35 cellular contexts compared by ENCODE assay signal in the genomic region with DNA sequence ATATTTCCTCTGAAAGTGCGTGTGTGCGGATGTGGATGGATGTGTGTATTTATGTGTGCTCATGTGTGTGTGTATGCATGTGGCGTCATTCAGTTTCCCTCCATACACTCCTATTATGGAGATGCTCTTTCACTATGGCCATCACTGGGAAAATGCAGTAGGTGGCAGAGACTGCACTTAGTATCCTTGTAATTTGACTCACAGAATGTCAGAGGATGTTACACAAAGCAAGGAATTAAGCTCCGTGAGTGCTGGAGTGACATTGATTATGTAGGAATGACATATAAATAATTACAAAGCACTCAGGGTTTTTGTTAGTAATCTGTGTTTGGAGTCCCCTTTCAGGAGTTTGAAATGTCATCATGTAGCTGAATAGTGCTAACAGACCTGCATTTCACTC. TPM values are rescaled to one million over a fixed set of nuclear protein-coding genes. Genes with fewer than 3 reads are reported as not detected.
"Had no signal": no experiment of that assay in that cellular context is flagged by ENCODE, and none has a peak within 500 bp of the region (broad histone marks: within the 10 kb centered on the region; RNA-seq: fewer than 3 reads in every experiment).

No MANE protein-coding gene starts in this region.

- H3K4me1 ChIP-seq: ascending aorta had no signal

- H3K27me3 ChIP-seq: ascending aorta, cardiac muscle cell had no signal

- H3K4me3 ChIP-seq: ascending aorta, cardiac muscle cell had no signal

- H3K27me3 Mint-ChIP-seq: activated B cell treated with CpG ODN at 0.5 μM for 24 hours; activated CD4-positive, alpha-beta memory T cell treated with anti-CD3 and anti-CD28 coated beads, Interleukin-2, amount 10 ng/mL, durations not matched to agents 7 days and 5 days; activated CD4-positive, alpha-beta T cell treated with anti-CD3 and anti-CD28 coated beads, Interleukin-2, amount 10 ng/mL, durations not matched to agents 7 days and 5 days; activated CD8-positive, alpha-beta memory T cell treated with anti-CD3 and anti-CD28 coated beads, Interleukin-2, amount 10 ng/mL, durations not matched to agents 7 days and 5 days; activated naive CD4-positive, alpha-beta T cell treated with anti-CD3 and anti-CD28 coated beads, Interleukin-2, amount 10 ng/mL, durations not matched to agents 7 days and 5 days; activated naive CD8-positive, alpha-beta T cell treated with anti-CD3 and anti-CD28 coated beads, Interleukin-2, amount 10 ng/mL, durations not matched to agents 7 days and 5 days; central memory CD8-positive, alpha-beta T cell had no signal

- DNase-seq: activated B cell treated with CpG ODN at 0.5 μM for 24 hours; activated CD4-positive, alpha-beta memory T cell treated with anti-CD3 and anti-CD28 coated beads, Interleukin-2, amount 10 ng/mL, durations not matched to agents 7 days and 5 days; activated CD4-positive, alpha-beta T cell treated with anti-CD3 and anti-CD28 coated beads for 4 hours; activated CD4-positive, alpha-beta T cell treated with anti-CD3 and anti-CD28 coated beads, Interleukin-2, amount 10 ng/mL, durations not matched to agents 7 days and 5 days; activated CD4-positive, alpha-beta T cell treated with anti-CD3 and anti-CD28 coated beads, Interleukin-2, amount 50 U/mL, for 48 hours; activated CD4-positive, CD25-positive, alpha-beta regulatory T cell treated with anti-CD3 and anti-CD28 coated beads, Interleukin-2, amount 50 U/mL, for 72 hours; activated CD8-positive, alpha-beta memory T cell treated with anti-CD3 and anti-CD28 coated beads for 24 hours; activated CD8-positive, alpha-beta memory T cell treated with anti-CD3 and anti-CD28 coated beads, Interleukin-2, amount 10 ng/mL, durations not matched to agents 7 days and 5 days; activated CD8-positive, alpha-beta memory T cell treated with anti-CD3 and anti-CD28 coated beads, Interleukin-2, amount 50 U/mL, for 48 hours; activated CD8-positive, alpha-beta T cell treated with anti-CD3 and anti-CD28 coated beads, Interleukin-2, amount 10 ng/mL, durations not matched to agents 7 days and 5 days; activated effector memory CD4-positive, alpha-beta T cell treated with Interleukin-2 at 50 U/mL for 16 hours; activated gamma-delta T cell; activated naive CD4-positive, alpha-beta T cell treated with anti-CD3 and anti-CD28 coated beads, Interleukin-2, amount 10 ng/mL, durations not matched to agents 7 days and 5 days; activated naive CD4-positive, alpha-beta T cell treated with Interleukin-2 at 50 U/mL for 16 hours; activated naive CD8-positive, alpha-beta T cell treated with anti-CD3 and anti-CD28 coated beads, Interleukin-2, amount 10 ng/mL, durations not matched to agents 7 days and 5 days; activated naive CD8-positive, alpha-beta T cell treated with anti-CD3 and anti-CD28 coated beads, Interleukin-2, amount 50 U/mL, for 24 hours; activated T-cell treated with anti-CD3 and anti-CD28 coated beads, Interleukin-2, amount 50 U/mL, for 24 hours; activated T-cell treated with anti-CD3 and anti-CD28 coated beads, Interleukin-2, amount 50 U/mL, for 48 hours; amygdala; cerebellar nuclear complex; T-helper 1 cell; T-helper 2 cell; T-helper 9 cell had no signal

- H3K4me3 Mint-ChIP-seq: activated B cell treated with CpG ODN at 0.5 μM for 24 hours; activated CD4-positive, alpha-beta memory T cell treated with anti-CD3 and anti-CD28 coated beads, Interleukin-2, amount 10 ng/mL, durations not matched to agents 7 days and 5 days; activated CD4-positive, alpha-beta T cell treated with anti-CD3 and anti-CD28 coated beads, Interleukin-2, amount 10 ng/mL, durations not matched to agents 7 days and 5 days; activated CD8-positive, alpha-beta memory T cell treated with anti-CD3 and anti-CD28 coated beads, Interleukin-2, amount 10 ng/mL, durations not matched to agents 7 days and 5 days; activated CD8-positive, alpha-beta T cell treated with anti-CD3 and anti-CD28 coated beads, Interleukin-2, amount 10 ng/mL, durations not matched to agents 7 days and 5 days; activated naive CD4-positive, alpha-beta T cell treated with anti-CD3 and anti-CD28 coated beads, Interleukin-2, amount 10 ng/mL, durations not matched to agents 7 days and 5 days; activated naive CD4-positive, alpha-beta T cell treated with anti-CD3 and anti-CD28 coated beads, Interleukin-2, amount 50 U/mL, for 24 hours; activated naive CD8-positive, alpha-beta T cell; activated naive CD8-positive, alpha-beta T cell treated with anti-CD3 and anti-CD28 coated beads, Interleukin-2, amount 10 ng/mL, durations not matched to agents 7 days and 5 days; activated naive CD8-positive, alpha-beta T cell treated with anti-CD3 and anti-CD28 coated beads, Interleukin-2, amount 50 U/mL, for 24 hours; activated T-cell treated with anti-CD3 and anti-CD28 coated beads, Interleukin-2, amount 50 U/mL, for 24 hours; brain; central memory CD8-positive, alpha-beta T cell; T-helper 1 cell treated with Interleukin-12 subunit alpha and Interleukin-12 subunit beta and Interleukin-4 antibody, amounts not matched to agents 30 μg/mL and 1 μg/mL, for 36 hours; T-helper 2 cell treated with Interferon-gamma antibody and Interleukin-4, amounts not matched to agents 5 μg/mL and 100 μg/mL, for 36 hours had no signal

- ATAC-seq: activated CD8-positive, alpha-beta memory T cell treated with anti-CD3 and anti-CD28 coated beads, Interleukin-2, amount 10 ng/mL, durations not matched to agents 7 days and 5 days; activated CD8-positive, alpha-beta T cell treated with anti-CD3 and anti-CD28 coated beads, Interleukin-2, amount 10 ng/mL, durations not matched to agents 7 days and 5 days; activated naive CD8-positive, alpha-beta T cell treated with anti-CD3 and anti-CD28 coated beads, Interleukin-2, amount 50 U/mL, for 24 hours had no signal

- H3K27ac Mint-ChIP-seq: activated B cell treated with CpG ODN at 0.5 μM for 24 hours; activated CD4-positive, alpha-beta memory T cell treated with anti-CD3 and anti-CD28 coated beads, Interleukin-2, amount 10 ng/mL, durations not matched to agents 7 days and 5 days; activated CD4-positive, alpha-beta T cell treated with anti-CD3 and anti-CD28 coated beads, Interleukin-2, amount 10 ng/mL, durations not matched to agents 7 days and 5 days; activated CD8-positive, alpha-beta memory T cell treated with anti-CD3 and anti-CD28 coated beads, Interleukin-2, amount 10 ng/mL, durations not matched to agents 7 days and 5 days; activated CD8-positive, alpha-beta T cell treated with anti-CD3 and anti-CD28 coated beads, Interleukin-2, amount 10 ng/mL, durations not matched to agents 7 days and 5 days; activated naive CD4-positive, alpha-beta T cell treated with anti-CD3 and anti-CD28 coated beads, Interleukin-2, amount 10 ng/mL, durations not matched to agents 7 days and 5 days; activated naive CD4-positive, alpha-beta T cell treated with anti-CD3 and anti-CD28 coated beads, Interleukin-2, amount 50 U/mL, for 24 hours; activated naive CD8-positive, alpha-beta T cell; activated naive CD8-positive, alpha-beta T cell treated with anti-CD3 and anti-CD28 coated beads, Interleukin-2, amount 10 ng/mL, durations not matched to agents 7 days and 5 days; activated naive CD8-positive, alpha-beta T cell treated with anti-CD3 and anti-CD28 coated beads, Interleukin-2, amount 50 U/mL, for 24 hours; activated T-cell treated with anti-CD3 and anti-CD28 coated beads, Interleukin-2, amount 50 U/mL, for 24 hours; activated T-helper 2 cell treated with anti-CD3 and anti-CD28 coated beads, Interferon-gamma antibody, Interleukin-2, Interleukin-4, amounts not matched to agents 10 μg/mL and 5 μg/mL and 100 μg/mL, durations not matched to agents 14 hours and 24 hours and 36 hours; T-helper 1 cell treated with Interleukin-12 subunit alpha and Interleukin-12 subunit beta and Interleukin-4 antibody, amounts not matched to agents 30 μg/mL and 1 μg/mL, for 36 hours; T-helper 2 cell treated with Interferon-gamma antibody and Interleukin-4, amounts not matched to agents 5 μg/mL and 100 μg/mL, for 36 hours had no signal

- H3K4me1 Mint-ChIP-seq: activated B cell treated with CpG ODN at 0.5 μM for 24 hours; activated CD4-positive, alpha-beta memory T cell treated with anti-CD3 and anti-CD28 coated beads, Interleukin-2, amount 10 ng/mL, durations not matched to agents 7 days and 5 days; activated CD4-positive, alpha-beta T cell treated with anti-CD3 and anti-CD28 coated beads, Interleukin-2, amount 10 ng/mL, durations not matched to agents 7 days and 5 days; activated CD8-positive, alpha-beta memory T cell treated with anti-CD3 and anti-CD28 coated beads, Interleukin-2, amount 10 ng/mL, durations not matched to agents 7 days and 5 days; activated naive CD4-positive, alpha-beta T cell treated with anti-CD3 and anti-CD28 coated beads, Interleukin-2, amount 10 ng/mL, durations not matched to agents 7 days and 5 days; activated naive CD4-positive, alpha-beta T cell treated with anti-CD3 and anti-CD28 coated beads, Interleukin-2, amount 50 U/mL, for 24 hours; activated naive CD8-positive, alpha-beta T cell treated with anti-CD3 and anti-CD28 coated beads, Interleukin-2, amount 10 ng/mL, durations not matched to agents 7 days and 5 days; activated naive CD8-positive, alpha-beta T cell treated with anti-CD3 and anti-CD28 coated beads, Interleukin-2, amount 50 U/mL, for 24 hours; central memory CD8-positive, alpha-beta T cell had no signal

- H3K27ac ChIP-seq: ascending aorta, cardiac muscle cell, VCaP had no signal

- H3K36me3 ChIP-seq: ascending aorta, cardiac muscle cell had no signal

- H3K36me3 Mint-ChIP-seq: activated CD8-positive, alpha-beta memory T cell treated with anti-CD3 and anti-CD28 coated beads, Interleukin-2, amount 10 ng/mL, durations not matched to agents 7 days and 5 days; activated naive CD4-positive, alpha-beta T cell treated with anti-CD3 and anti-CD28 coated beads, Interleukin-2, amount 10 ng/mL, durations not matched to agents 7 days and 5 days; activated naive CD4-positive, alpha-beta T cell treated with anti-CD3 and anti-CD28 coated beads, Interleukin-2, amount 50 U/mL, for 24 hours; activated naive CD8-positive, alpha-beta T cell; activated naive CD8-positive, alpha-beta T cell treated with anti-CD3 and anti-CD28 coated beads, Interleukin-2, amount 10 ng/mL, durations not matched to agents 7 days and 5 days; brain had no signal

- H3K9me3 Mint-ChIP-seq: activated CD4-positive, alpha-beta T cell treated with anti-CD3 and anti-CD28 coated beads, Interleukin-2, amount 10 ng/mL, durations not matched to agents 7 days and 5 days; activated naive CD4-positive, alpha-beta T cell treated with anti-CD3 and anti-CD28 coated beads, Interleukin-2, amount 50 U/mL, for 24 hours; T-helper 1 cell treated with Interleukin-12 subunit alpha and Interleukin-12 subunit beta and Interleukin-4 antibody, amounts not matched to agents 30 μg/mL and 1 μg/mL, for 36 hours; T-helper 2 cell treated with Interferon-gamma antibody and Interleukin-4, amounts not matched to agents 5 μg/mL and 100 μg/mL, for 36 hours had no signal

RNA-seq across cellular contexts. Expression of gene HS3ST4, which starts 59.5 kb away (rescaled TPM):
- total RNA-seq: activated B cell treated with CpG ODN at 0.5 μM for 24 hours; activated CD4-positive, alpha-beta memory T cell treated with anti-CD3 and anti-CD28 coated beads, Interleukin-2, amount 10 ng/mL, durations not matched to agents 7 days and 5 days; activated CD4-positive, alpha-beta T cell treated with anti-CD3 and anti-CD28 coated beads, Interleukin-2, amount 10 ng/mL, durations not matched to agents 7 days and 5 days; activated CD8-positive, alpha-beta memory T cell treated with anti-CD3 and anti-CD28 coated beads, Interleukin-2, amount 10 ng/mL, durations not matched to agents 7 days and 5 days; activated CD8-positive, alpha-beta T cell treated with anti-CD3 and anti-CD28 coated beads, Interleukin-2, amount 10 ng/mL, durations not matched to agents 7 days and 5 days; activated naive CD8-positive, alpha-beta T cell treated with anti-CD3 and anti-CD28 coated beads, Interleukin-2, amount 10 ng/mL, durations not matched to agents 7 days and 5 days; activated T-helper 2 cell treated with anti-CD3 and anti-CD28 coated beads, Interferon-gamma antibody, Interleukin-2, Interleukin-4, amounts not matched to agents 10 μg/mL and 5 μg/mL and 100 μg/mL, durations not matched to agents 14 hours and 24 hours and 36 hours; ascending aorta; bronchial epithelial cell; chondrocyte had no signal
